ENCODE assay signal across 12 cellular contexts in the genomic region with DNA sequence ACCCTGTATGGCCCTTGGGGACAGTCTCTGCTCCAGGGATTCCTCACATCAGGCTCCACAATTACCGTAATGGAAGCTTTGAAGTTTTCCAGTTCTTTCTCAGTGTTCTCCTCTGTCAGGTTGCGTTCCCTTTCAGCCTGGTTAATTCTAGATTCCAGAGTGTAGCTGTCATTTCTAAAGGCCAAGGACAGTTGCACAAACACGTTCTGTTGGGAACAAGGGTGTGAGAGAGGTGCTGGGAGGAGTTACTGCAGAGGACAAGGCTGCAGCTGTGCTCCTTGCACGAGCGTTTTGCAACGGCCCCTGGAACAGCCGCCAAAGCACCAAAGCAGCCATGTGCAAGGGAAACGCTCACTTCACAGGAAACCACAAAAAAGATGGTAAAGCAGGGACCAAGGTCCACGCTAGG. TPM values are rescaled to one million over a fixed set of nuclear protein-coding genes. Genes with fewer than 3 reads are reported as not detected.
DNase-seq lines count a peak whose midpoint lies in the region; ATAC-seq and TF ChIP-seq lines count a peak whose summit lies in the region.
"Had no signal": no experiment of that assay in that cellular context is flagged by ENCODE, and none has a peak within 500 bp of the region (broad histone marks: within the 10 kb centered on the region; RNA-seq: fewer than 3 reads in every experiment).

No MANE protein-coding gene starts in this region.

- ATAC-seq in memory B cell (ENCODE audit: low read depth) (no peak), thoracic aorta (ENCODE audit: insufficient number of reproducible peaks, low FRiP score, low read depth) (no peak)
- ATAC-seq in CD4-positive, alpha-beta T cell (ENCODE audit: poor library complexity) = no peak
- ATAC-seq: stimulated activated naive CD8-positive, alpha-beta T cell treated with anti-CD3 and anti-CD28 coated beads, Interleukin-15, Interleukin-2, amounts not matched to agents 100 U/mL and 50 U/mL, for 24 hours had no signal

- H3K36me3 Mint-ChIP-seq in dendritic cell treated with granulocyte-macrophage colony-stimulating factor and Interleukin-4, amounts not matched to agents 40 ng/mL and 50 ng/mL, for 4 days (ENCODE audit: low read depth) = no peaks in the 10 kb centered on the region
- peaks cover 9% of the 10 kb centered on the region for H3K36me3 Mint-ChIP-seq in memory B cell
- no peaks in the 10 kb centered on the region for H3K36me3 Mint-ChIP-seq in CD4-positive, alpha-beta T cell (ENCODE audit: low read depth)
- H3K36me3 Mint-ChIP-seq in Calu3 (ENCODE audit: insufficient read depth, unreplicated experiment) = no peaks in the 10 kb centered on the region
- H3K36me3 Mint-ChIP-seq in activated naive CD4-positive, alpha-beta T cell treated with anti-CD3 and anti-CD28 coated beads for 36 hours (ENCODE audit: low read depth) = no peaks in the 10 kb centered on the region

- no peaks in the 10 kb centered on the region for H3K27me3 ChIP-seq in thoracic aorta (replicated peaks; ENCODE audit: insufficient read depth)
- peaks cover 4% of the 10 kb centered on the region for H3K27me3 ChIP-seq in CD4-positive, alpha-beta T cell (ENCODE audit: control insufficient read depth, insufficient read depth, low read length)

- no peaks in the 10 kb centered on the region for H3K9me3 Mint-ChIP-seq in dendritic cell treated with granulocyte-macrophage colony-stimulating factor and Interleukin-4, amounts not matched to agents 40 ng/mL and 50 ng/mL, for 4 days
- H3K9me3 Mint-ChIP-seq in memory B cell (no peaks in the 10 kb centered on the region), Calu3 (ENCODE audit: low read depth, unreplicated experiment) (no peaks in the 10 kb centered on the region)
- no peaks in the 10 kb centered on the region for H3K9me3 Mint-ChIP-seq in CD4-positive, alpha-beta T cell
- H3K9me3 Mint-ChIP-seq in activated naive CD4-positive, alpha-beta T cell treated with anti-CD3 and anti-CD28 coated beads for 36 hours = no peaks in the 10 kb centered on the region
- H3K9me3 Mint-ChIP-seq: activated CD4-positive, alpha-beta T cell treated with anti-CD3 and anti-CD28 coated beads, Interleukin-2, amount 10 ng/mL, durations not matched to agents 7 days and 5 days had no signal

- peak; percentile 84 for DNase-seq in MV-4-11 (lab: John Stamatoyannopoulos, UW)
- DNase-seq in memory B cell (ENCODE audit: low spot score in 2 of 2) = no peak
- DNase-seq in thoracic aorta (ENCODE audit: low spot score) = no peak
- no peak for DNase-seq in CD4-positive, alpha-beta T cell
- DNase-seq in Calu3 = no peak
- DNase-seq in SK-N-DZ (ENCODE audit: low spot score) = no peak
- DNase-seq in activated naive CD4-positive, alpha-beta T cell treated with anti-CD3 and anti-CD28 coated beads for 36 hours = no peak
- DNase-seq: activated CD4-positive, alpha-beta T cell treated with anti-CD3 and anti-CD28 coated beads, Interleukin-2, amount 10 ng/mL, durations not matched to agents 7 days and 5 days; retina; stimulated activated naive CD8-positive, alpha-beta T cell treated with anti-CD3 and anti-CD28 coated beads, Interleukin-15, Interleukin-2, amounts not matched to agents 100 U/mL and 50 U/mL, for 24 hours had no signal

- intact Hi-C loops in dendritic cell treated with granulocyte-macrophage colony-stimulating factor and Interleukin-4, amounts not matched to agents 40 ng/mL and 50 ng/mL, for 4 days (cut with micrococcal nuclease) = no loop called here
- intact Hi-C loops in CD4-positive, alpha-beta T cell (cut with DNase I, micrococcal nuclease) = no loop called here
- intact Hi-C loops in Calu3 (cut with micrococcal nuclease; ENCODE audit: unreplicated experiment) = no loop called here
- intact Hi-C loops in activated naive CD4-positive, alpha-beta T cell treated with anti-CD3 and anti-CD28 coated beads for 36 hours (cut with micrococcal nuclease) = no loop called here

- H3K4me3 Mint-ChIP-seq in dendritic cell treated with granulocyte-macrophage colony-stimulating factor and Interleukin-4, amounts not matched to agents 40 ng/mL and 50 ng/mL, for 4 days = no peak overlapping the region
- H3K4me3 Mint-ChIP-seq in memory B cell (no peak overlapping the region), Calu3 (ENCODE audit: low read depth, unreplicated experiment) (no peak overlapping the region)
- H3K4me3 Mint-ChIP-seq in CD4-positive, alpha-beta T cell = no peak overlapping the region
- H3K4me3 Mint-ChIP-seq in activated naive CD4-positive, alpha-beta T cell treated with anti-CD3 and anti-CD28 coated beads for 36 hours = no peak overlapping the region
- H3K4me3 Mint-ChIP-seq: activated CD4-positive, alpha-beta T cell treated with anti-CD3 and anti-CD28 coated beads, Interleukin-2, amount 10 ng/mL, durations not matched to agents 7 days and 5 days had no signal

- peaks cover 25% of the 10 kb centered on the region for H3K27me3 Mint-ChIP-seq in dendritic cell treated with granulocyte-macrophage colony-stimulating factor and Interleukin-4, amounts not matched to agents 40 ng/mL and 50 ng/mL, for 4 days
- H3K27me3 Mint-ChIP-seq in memory B cell (no peaks in the 10 kb centered on the region), Calu3 (ENCODE audit: unreplicated experiment) (no peaks in the 10 kb centered on the region)
- peaks cover 14% of the 10 kb centered on the region for H3K27me3 Mint-ChIP-seq in CD4-positive, alpha-beta T cell
- peaks cover 9% of the 10 kb centered on the region for H3K27me3 Mint-ChIP-seq in activated naive CD4-positive, alpha-beta T cell treated with anti-CD3 and anti-CD28 coated beads for 36 hours (ENCODE audit: low read depth)
- H3K27me3 Mint-ChIP-seq: activated CD4-positive, alpha-beta T cell treated with anti-CD3 and anti-CD28 coated beads, Interleukin-2, amount 10 ng/mL, durations not matched to agents 7 days and 5 days had no signal

- POLR2A ChIA-PET in CD4-positive, alpha-beta T cell (lab: Charles Lee) = no interaction called here

- no peaks in the 10 kb centered on the region for H3K9me3 ChIP-seq in thoracic aorta
- H3K9me3 ChIP-seq in CD4-positive, alpha-beta T cell (ENCODE audit: control insufficient read depth, low read length) = no peaks in the 10 kb centered on the region

- H3K4me1 ChIP-seq in thoracic aorta (ENCODE audit: control insufficient read depth in 1 of 2, low read depth in 2 of 2) = peaks cover 58 to 85% of the 10 kb centered on the region in 2 donors

- no TSS peak for BruUV-seq in Calu3 (replicated peaks; lab: Mats Ljungman, UMichigan)

- peaks cover 92% of the 10 kb centered on the region for H3K4me1 Mint-ChIP-seq in dendritic cell treated with granulocyte-macrophage colony-stimulating factor and Interleukin-4, amounts not matched to agents 40 ng/mL and 50 ng/mL, for 4 days (ENCODE audit: low read depth)
- H3K4me1 Mint-ChIP-seq in memory B cell (peaks cover 70% of the 10 kb centered on the region), Calu3 (ENCODE audit: low read depth, unreplicated experiment) (no peaks in the 10 kb centered on the region)
- no peaks in the 10 kb centered on the region for H3K4me1 Mint-ChIP-seq in CD4-positive, alpha-beta T cell (ENCODE audit: low read depth)
- H3K4me1 Mint-ChIP-seq in activated naive CD4-positive, alpha-beta T cell treated with anti-CD3 and anti-CD28 coated beads for 36 hours (ENCODE audit: low read depth) = peaks cover 2% of the 10 kb centered on the region

- peak overlapping the region; percentile 76 for H3K27ac Mint-ChIP-seq in dendritic cell treated with granulocyte-macrophage colony-stimulating factor and Interleukin-4, amounts not matched to agents 40 ng/mL and 50 ng/mL, for 4 days
- H3K27ac Mint-ChIP-seq in memory B cell (peak overlapping the region; percentile 60), Calu3 (ENCODE audit: unreplicated experiment) (no peak overlapping the region)
- no peak overlapping the region for H3K27ac Mint-ChIP-seq in CD4-positive, alpha-beta T cell
- no peak overlapping the region for H3K27ac Mint-ChIP-seq in activated naive CD4-positive, alpha-beta T cell treated with anti-CD3 and anti-CD28 coated beads for 36 hours
- H3K27ac Mint-ChIP-seq: activated CD4-positive, alpha-beta T cell treated with anti-CD3 and anti-CD28 coated beads, Interleukin-2, amount 10 ng/mL, durations not matched to agents 7 days and 5 days had no signal

- H3K27ac ChIP-seq in thoracic aorta = peak overlapping the region; percentile 75 to 80
- H3K27ac ChIP-seq in CD4-positive, alpha-beta T cell (ENCODE audit: low read depth, low read length) = no peak overlapping the region

- no peak overlapping the region for H3K4me3 ChIP-seq in thoracic aorta

- CTCF ChIA-PET in CD4-positive, alpha-beta T cell (lab: Charles Lee) = no interaction called here
- CTCF ChIA-PET in Calu3 (lab: Charles Lee) = interaction anchor here (0.6 kb wide), 1 partner anchor 502 kb away, joined by 6 read pairs; no protein-coding TSS in a partner anchor
- CTCF ChIA-PET in activated naive CD4-positive, alpha-beta T cell treated with anti-CD3 and anti-CD28 coated beads for 36 hours (lab: Charles Lee) = interaction anchor here (0.8 kb wide), 1 partner anchor 13 kb away, joined by 3 read pairs; no protein-coding TSS in a partner anchor

- no peak for TF ChIP-seq CTCF in thoracic aorta (IDR thresholded peaks at IDR 0.05)
- no peak for TF ChIP-seq CTCF in CD4-positive, alpha-beta T cell (IDR thresholded peaks at IDR 0.05)
- no peak for TF ChIP-seq CTCF in Calu3 (IDR thresholded peaks at IDR 0.05; ENCODE audit: unreplicated experiment)

- peaks cover 86% of the 10 kb centered on the region for H3K36me3 ChIP-seq in thoracic aorta

RNA-seq across cellular contexts. Expression of a gene that starts 35.9 kb away (rescaled TPM):
- total RNA-seq in thoracic aorta (100 to 1,000 TPM in 1 of 2 donors, 10 to 100 TPM in 1; 81.5 to 121 TPM), Calu3 (2022) (not detected in 2 replicates)
- total RNA-seq in CD4-positive, alpha-beta T cell = not detected
- polyA plus RNA-seq in SK-N-DZ (2014; cell fraction: cytosol; rRNA removed) = not detected in 2 replicates
- not detected in 2 replicates for polyA plus RNA-seq in SK-N-DZ (2014; cell fraction: nucleus; rRNA removed)
- not detected for total RNA-seq in activated naive CD4-positive, alpha-beta T cell treated with anti-CD3 and anti-CD28 coated beads for 36 hours
- total RNA-seq: activated CD4-positive, alpha-beta T cell treated with anti-CD3 and anti-CD28 coated beads, Interleukin-2, amount 10 ng/mL, durations not matched to agents 7 days and 5 days; G401 had no signal

Comparison
In these comparisons a context has a peak if more than half of its experiments do, and no peak if none do; other contexts are left out.
1. H3K27ac Mint-ChIP-seq: peak in dendritic cell treated with granulocyte-macrophage colony-stimulating factor and Interleukin-4, amounts not matched to agents 40 ng/mL and 50 ng/mL, for 4 days (single experiment) and memory B cell (single experiment); none in CD4-positive, alpha-beta T cell (single experiment), Calu3 (single experiment) and activated naive CD4-positive, alpha-beta T cell treated with anti-CD3 and anti-CD28 coated beads for 36 hours (single experiment).
2. RNA of a gene that starts 35.9 kb away (total RNA-seq): 81.5 to 121 TPM in thoracic aorta; not detected in CD4-positive, alpha-beta T cell, not detected in Calu3 and not detected in activated naive CD4-positive, alpha-beta T cell treated with anti-CD3 and anti-CD28 coated beads for 36 hours; every median in the first group is over 10 times any median in the second.